Comparison of ENCODE assay signal across 14 cellular contexts in the genomic region with DNA sequence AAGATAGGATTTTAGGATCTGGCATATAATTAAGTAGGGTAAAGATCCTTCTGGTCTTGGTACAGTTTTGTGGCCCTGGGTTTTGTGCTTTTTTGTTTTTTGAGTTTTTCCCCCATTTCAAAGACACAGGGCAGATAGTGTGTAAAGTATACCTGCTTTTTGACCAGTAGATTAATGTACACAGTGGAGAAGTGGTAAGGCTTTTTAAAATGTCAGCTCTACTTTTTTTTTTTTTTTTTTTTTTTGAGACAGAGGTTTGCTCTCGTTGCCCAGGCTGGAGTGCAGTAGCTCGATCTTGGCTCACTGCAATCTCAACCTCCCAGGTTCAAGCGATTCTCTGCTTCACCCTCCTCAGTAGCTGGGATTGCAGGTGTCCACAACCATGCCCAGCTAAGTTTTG. TPM values are rescaled to one million over a fixed set of nuclear protein-coding genes. Genes with fewer than 3 reads are reported as not detected.
DNase-seq lines count a peak whose midpoint lies in the region; ATAC-seq, FAIRE-seq and TF ChIP-seq lines count a peak whose summit lies in the region.
"Had no signal": no experiment of that assay in that cellular context is flagged by ENCODE, and none has a peak within 500 bp of the region (broad histone marks: within the 10 kb centered on the region; RNA-seq: fewer than 3 reads in every experiment).

No MANE protein-coding gene starts in this region.

- H3K9ac ChIP-seq in GM23248 = no peak overlapping the region
- H3K9ac ChIP-seq in mesenchymal stem cell (ENCODE audit: low read length) = no peak overlapping the region

- FAIRE-seq in A549 (lab: Jason Lieb, UNC) = no peak

- H3K9me3 Mint-ChIP-seq in activated T-helper 1 cell treated with anti-CD3 and anti-CD28 coated beads, Interleukin-12 subunit alpha, Interleukin-12 subunit beta, Interleukin-2, Interleukin-4 antibody, amounts not matched to agents 30 ng/mL and 10 ng/mL and 1 ng/mL, durations not matched to agents 14 hours and 24 hours and 36 hours = no peaks in the 10 kb centered on the region
- H3K9me3 Mint-ChIP-seq: dendritic cell treated with granulocyte-macrophage colony-stimulating factor and Interleukin-4, amounts not matched to agents 40 ng/mL and 50 ng/mL, for 4 days had no signal

- peak overlapping the region; percentile 37 for H3K4me3 Mint-ChIP-seq in activated T-helper 1 cell treated with anti-CD3 and anti-CD28 coated beads, Interleukin-12 subunit alpha, Interleukin-12 subunit beta, Interleukin-2, Interleukin-4 antibody, amounts not matched to agents 30 ng/mL and 10 ng/mL and 1 ng/mL, durations not matched to agents 14 hours and 24 hours and 36 hours
- H3K4me3 Mint-ChIP-seq: dendritic cell treated with granulocyte-macrophage colony-stimulating factor and Interleukin-4, amounts not matched to agents 40 ng/mL and 50 ng/mL, for 4 days had no signal

- no peak overlapping the region for H3K14ac ChIP-seq in mesenchymal stem cell (ENCODE audit: low read length in 2 of 2)

- H3K79me2 ChIP-seq in GM23248 (ENCODE audit: insufficient read depth) = peaks cover 90% of the 10 kb centered on the region

- 84% methylated on average over 3 of the region's 3 CpGs for WGBS in A549 (ENCODE audit: missing lambda C conversion rate)
- WGBS in GM23248 (ENCODE audit: low coverage in 1 of 2, low lambda C conversion rate in 2 of 2, missing lambda C conversion rate in 2 of 2), 2 experiments = 74 to 87% methylated on average over 3 of the region's 3 CpGs
- 93% methylated on average over 3 of the region's 3 CpGs for WGBS in mesenchymal stem cell

- H3K36me3 ChIP-seq in GM23248 (ENCODE audit: low read depth) (no peaks in the 10 kb centered on the region), lower lobe of right lung (no peaks in the 10 kb centered on the region), mesenchymal stem cell (ENCODE audit: control insufficient read depth in 1 of 2, insufficient read depth in 2 of 2, low read depth in 1 of 2, low read length in 2 of 2) (peaks cover 0 to 14% of the 10 kb centered on the region in 2 experiments)
- H3K36me3 ChIP-seq: vagina had no signal

- no peak overlapping the region for H2BK120ac ChIP-seq in mesenchymal stem cell (ENCODE audit: low read depth, low read length)

- TF ChIP-seq EP300 in A549 (IDR thresholded peaks at IDR 0.05) = no peak

- no peak overlapping the region for H3K23ac ChIP-seq in mesenchymal stem cell (ENCODE audit: low read length in 2 of 2)

- H3K9me2 ChIP-seq in GM23248 (ENCODE audit: insufficient read depth) = no peaks in the 10 kb centered on the region

- peaks cover 11% of the 10 kb centered on the region; the same call in 1 of the 2 replicates for H3F3A ChIP-seq in GM23248 (ENCODE audit: insufficient read depth)

- no peak for TF ChIP-seq RAD21 in A549 (conservative IDR thresholded peaks at IDR 0.05 in 1 of 2, IDR thresholded peaks at IDR 0.05 in 1 of 2)

- no peaks in the 10 kb centered on the region for H3K79me1 ChIP-seq in mesenchymal stem cell (replicated peaks; ENCODE audit: low read length, poor library complexity, severe bottlenecking)

- DNase-seq in A549 (ENCODE audit: low read depth in 1 of 2, low spot score in 1 of 2) (no peak), GM23248 (no peak), lower lobe of right lung (no peak), mesenchymal stem cell (no peak), NCI-H1417 (lab: John Stamatoyannopoulos, UW) (no peak)
- no peak for DNase-seq in activated T-helper 1 cell treated with anti-CD3 and anti-CD28 coated beads, Interleukin-12 subunit alpha, Interleukin-12 subunit beta, Interleukin-2, Interleukin-4 antibody, amounts not matched to agents 30 ng/mL and 10 ng/mL and 1 ng/mL, durations not matched to agents 14 hours and 24 hours and 36 hours (ENCODE audit: low spot score)
- no peak for DNase-seq in stimulated activated CD4-positive, alpha-beta T cell treated with anti-CD3 and anti-CD28 coated beads, Interleukin-4, amount 100 ng/mL, for 4 hours
- DNase-seq: activated gamma-delta T cell treated with Interleukin-2 at 50 U/mL for 16 hours, C1 segment of cervical spinal cord, NCI-H2107, right cardiac atrium had no signal

- H3K27ac Mint-ChIP-seq in activated T-helper 1 cell treated with anti-CD3 and anti-CD28 coated beads, Interleukin-12 subunit alpha, Interleukin-12 subunit beta, Interleukin-2, Interleukin-4 antibody, amounts not matched to agents 30 ng/mL and 10 ng/mL and 1 ng/mL, durations not matched to agents 14 hours and 24 hours and 36 hours = no peak overlapping the region
- H3K27ac Mint-ChIP-seq: dendritic cell treated with granulocyte-macrophage colony-stimulating factor and Interleukin-4, amounts not matched to agents 40 ng/mL and 50 ng/mL, for 4 days had no signal

- H3K4me3 ChIP-seq in A549 (no peak overlapping the region), GM23248 (peak overlapping the region; percentile 92; the same call in 1 of the 2 replicates), lower lobe of right lung (peak overlapping the region; percentile 94), mesenchymal stem cell (ENCODE audit: insufficient read depth in 1 of 2, low read depth in 1 of 2, low read length in 2 of 2) (peak overlapping the region in 1 of 2 experiments; percentile 87)
- H3K4me3 ChIP-seq: vagina had no signal

- POLR2A ChIA-PET in A549 (lab: Yijun Ruan, JAX) = no interaction called here

- no peaks in the 10 kb centered on the region for H3K27me3 ChIP-seq in GM23248 (replicated peaks; ENCODE audit: insufficient read depth)
- H3K27me3 ChIP-seq in lower lobe of right lung (ENCODE audit: low read depth) = no peaks in the 10 kb centered on the region
- H3K27me3 ChIP-seq in mesenchymal stem cell (ENCODE audit: control insufficient read depth in 1 of 2, insufficient read depth in 1 of 2, low read length in 2 of 2) = no peaks in the 10 kb centered on the region
- H3K27me3 ChIP-seq: vagina had no signal

- TF ChIP-seq POLR2A in A549 (IDR thresholded peaks at IDR 0.05; ENCODE audit: low read length) = no peak

- intact Hi-C loops in activated T-helper 1 cell treated with anti-CD3 and anti-CD28 coated beads, Interleukin-12 subunit alpha, Interleukin-12 subunit beta, Interleukin-2, Interleukin-4 antibody, amounts not matched to agents 30 ng/mL and 10 ng/mL and 1 ng/mL, durations not matched to agents 14 hours and 24 hours and 36 hours (cut with micrococcal nuclease) = no loop called here
- intact Hi-C loops in lower lobe of right lung (cut with DNase I) = no loop called here

- H2AFZ ChIP-seq in GM23248 = no peak overlapping the region
- H2AFZ ChIP-seq in mesenchymal stem cell (ENCODE audit: low read depth, low read length) = no peak overlapping the region

- H3K27ac ChIP-seq in A549 (no peak overlapping the region), GM23248 (no peak overlapping the region), lower lobe of right lung (no peak overlapping the region), mesenchymal stem cell (ENCODE audit: low read length, poor library complexity, severe bottlenecking) (no peak overlapping the region)
- H3K27ac ChIP-seq: vagina had no signal

- H4K20me1 ChIP-seq in GM23248 (ENCODE audit: insufficient read depth) = peaks cover 62% of the 10 kb centered on the region; the same call in 1 of the 2 replicates

- TF ChIP-seq CTCF in A549 (IDR thresholded peaks at IDR 0.05) (no peak), lower lobe of right lung (IDR thresholded peaks at IDR 0.05) (no peak)

- H2BK12ac ChIP-seq in mesenchymal stem cell (ENCODE audit: low read length in 2 of 2) = no peak overlapping the region

- no peak overlapping the region for H4K91ac ChIP-seq in mesenchymal stem cell (ENCODE audit: low read length)

- no peak overlapping the region for H2BK5ac ChIP-seq in mesenchymal stem cell (ENCODE audit: low read depth, low read length, poor library complexity, severe bottlenecking)

- H3K4me2 ChIP-seq in A549 = peak overlapping the region; percentile 88; the same call in 2 of the 3 replicates
- peak overlapping the region; percentile 95 for H3K4me2 ChIP-seq in GM23248 (ENCODE audit: unreplicated experiment)
- no peak overlapping the region for H3K4me2 ChIP-seq in mesenchymal stem cell (ENCODE audit: low read length, poor library complexity, severe bottlenecking)

- peaks cover 24% of the 10 kb centered on the region for H3K36me3 Mint-ChIP-seq in activated T-helper 1 cell treated with anti-CD3 and anti-CD28 coated beads, Interleukin-12 subunit alpha, Interleukin-12 subunit beta, Interleukin-2, Interleukin-4 antibody, amounts not matched to agents 30 ng/mL and 10 ng/mL and 1 ng/mL, durations not matched to agents 14 hours and 24 hours and 36 hours (ENCODE audit: low read depth)

- CTCF ChIA-PET in A549 (lab: Yijun Ruan, JAX) = interaction anchor here (0.9 kb wide), 1 partner anchor 19 kb away, joined by 3 read pairs; no protein-coding TSS in a partner anchor

- H3K4me1 ChIP-seq in A549 (peaks cover 30% of the 10 kb centered on the region), GM23248 (ENCODE audit: insufficient read depth) (peaks cover 19% of the 10 kb centered on the region), lower lobe of right lung (peaks cover 60% of the 10 kb centered on the region), mesenchymal stem cell (ENCODE audit: control insufficient read depth, insufficient read depth, low read depth, low read length) (peaks cover 7% of the 10 kb centered on the region)

- H3K4me1 Mint-ChIP-seq in activated T-helper 1 cell treated with anti-CD3 and anti-CD28 coated beads, Interleukin-12 subunit alpha, Interleukin-12 subunit beta, Interleukin-2, Interleukin-4 antibody, amounts not matched to agents 30 ng/mL and 10 ng/mL and 1 ng/mL, durations not matched to agents 14 hours and 24 hours and 36 hours (ENCODE audit: low read depth) = peaks cover 60% of the 10 kb centered on the region

- no peak overlapping the region for H3K18ac ChIP-seq in mesenchymal stem cell (ENCODE audit: low read depth in 1 of 2, low read length in 2 of 2)

- no peak overlapping the region for H3K4ac ChIP-seq in mesenchymal stem cell (ENCODE audit: low read depth in 1 of 2, low read length in 2 of 2)

- H2AK5ac ChIP-seq in mesenchymal stem cell (ENCODE audit: low read length, severe bottlenecking) = no peak overlapping the region

- no peak for ATAC-seq in A549
- no peak for ATAC-seq in lower lobe of right lung
- ATAC-seq in SK-N-SH treated with all-trans-retinoic acid at 6 μM for 48 hours = no peak
- ATAC-seq: right cardiac atrium had no signal

- H2BK15ac ChIP-seq in mesenchymal stem cell (ENCODE audit: low read depth, poor library complexity, severe bottlenecking) = no peak overlapping the region

- H4K8ac ChIP-seq in mesenchymal stem cell (ENCODE audit: low read length) = no peak overlapping the region

- H3K27me3 Mint-ChIP-seq in activated T-helper 1 cell treated with anti-CD3 and anti-CD28 coated beads, Interleukin-12 subunit alpha, Interleukin-12 subunit beta, Interleukin-2, Interleukin-4 antibody, amounts not matched to agents 30 ng/mL and 10 ng/mL and 1 ng/mL, durations not matched to agents 14 hours and 24 hours and 36 hours (ENCODE audit: insufficient read depth) = peaks cover 2% of the 10 kb centered on the region
- H3K27me3 Mint-ChIP-seq: dendritic cell treated with granulocyte-macrophage colony-stimulating factor and Interleukin-4, amounts not matched to agents 40 ng/mL and 50 ng/mL, for 4 days had no signal

- in situ Hi-C loops in GM23248 (cut with MboI) = no loop called here

- H3K9me3 ChIP-seq in A549 = no peaks in the 10 kb centered on the region
- H3K9me3 ChIP-seq in GM23248 (ENCODE audit: low read depth) = no peaks in the 10 kb centered on the region
- H3K9me3 ChIP-seq in lower lobe of right lung = no peaks in the 10 kb centered on the region
- no peaks in the 10 kb centered on the region for H3K9me3 ChIP-seq in mesenchymal stem cell (ENCODE audit: control insufficient read depth, low read length)
- H3K9me3 ChIP-seq: vagina had no signal

RNA-seq across cellular contexts. Expression of gene EP300, which starts 4.0 kb away (rescaled TPM):
- polyA plus RNA-seq in A549 (2011; rRNA removed) = 18.2 and 45.4 TPM in 2 replicates
- polyA plus RNA-seq in A549 (2012; cell fraction: cytosol; rRNA removed) = 10.4 and 14.3 TPM in 2 replicates
- 27.2 and 32.8 TPM in 2 replicates for polyA plus RNA-seq in A549 (2012; cell fraction: nucleus; rRNA removed)
- 15.5 to 19.5 TPM (median 16.6 TPM) in 3 replicates for polyA plus RNA-seq in A549 (2017; fragmentation: RNase III; extraction: RNeasy Plus Mini Kit Qiagen cat#74134 plus additional on column Dnase treatment)
- 53.9 and 70.3 TPM in 2 replicates for polyA minus RNA-seq in A549 (2011; rRNA and poly(A)+ RNA removed)
- total RNA-seq in GM23248 (2014; rRNA removed; shearing (Covaris generic)) = 18.8 and 23.4 TPM in 2 replicates
- polyA plus RNA-seq in GM23248 (2016; fragmentation: Nextera tagmentation; extraction: Ambion mirVana) = 11.4 and 11.6 TPM in 2 replicates
- total RNA-seq in activated T-helper 1 cell treated with anti-CD3 and anti-CD28 coated beads, Interleukin-12 subunit alpha, Interleukin-12 subunit beta, Interleukin-2, Interleukin-4 antibody, amounts not matched to agents 30 ng/mL and 10 ng/mL and 1 ng/mL, durations not matched to agents 14 hours and 24 hours and 36 hours = 69.2 and 85.8 TPM in 2 replicates
- 73.7 TPM for total RNA-seq in lower lobe of right lung
- 26.0 TPM for polyA plus RNA-seq in mesenchymal stem cell (2013, experiment 1 of 2)
- 22.2 TPM for polyA plus RNA-seq in mesenchymal stem cell (2013, experiment 2 of 2)
